Comparison of ENCODE assay signal across 19 cellular contexts in the genomic region with DNA sequence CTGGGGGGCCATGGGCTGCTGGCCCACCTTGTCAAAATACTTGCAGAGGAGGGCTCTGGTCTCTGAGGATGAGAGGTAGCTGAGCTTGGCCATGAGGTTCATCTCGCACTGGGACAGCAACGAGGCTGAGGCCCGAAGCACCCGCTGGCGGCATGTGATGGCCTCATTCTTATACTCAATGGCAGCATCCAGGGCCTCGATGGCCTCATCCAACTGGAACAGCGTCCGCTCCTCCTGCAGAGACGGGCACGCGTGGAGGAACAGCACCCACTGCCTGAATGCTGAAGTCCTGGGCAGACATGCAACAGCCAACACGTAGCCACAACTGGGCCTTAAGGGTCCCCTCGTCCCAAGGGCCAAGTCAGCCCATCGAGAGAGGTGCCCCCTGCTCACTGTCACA. TPM values are rescaled to one million over a fixed set of nuclear protein-coding genes. Genes with fewer than 3 reads are reported as not detected.
"Had no signal": no experiment of that assay in that cellular context is flagged by ENCODE, and none has a peak within 500 bp of the region (broad histone marks: within the 10 kb centered on the region; RNA-seq: fewer than 3 reads in every experiment).

No MANE protein-coding gene starts in this region.

- H3K9ac ChIP-seq: parathyroid adenoma had no signal

- ATAC-seq: body of pancreas; heart right ventricle; left lobe of liver; natural killer cell treated with Interleukin-12 subunit alpha and Interleukin-12 subunit beta and Interleukin-15 and Interleukin-18, amount 100 ng/mL, for 72 hours; right cardiac atrium; T-helper 17 cell had no signal

- H3K79me2 ChIP-seq: parathyroid adenoma had no signal

- H3K9me3 ChIP-seq: body of pancreas, neutrophil, tibial artery had no signal

- DNase-seq: activated B cell treated with CpG ODN at 0.5 μM for 24 hours; activated CD4-positive, alpha-beta T cell treated with anti-CD3 and anti-CD28 coated beads for 36 hours; activated CD4-positive, alpha-beta T cell treated with anti-CD3 and anti-CD28 coated beads, Interleukin-2, amount 50 U/mL, for 48 hours; activated gamma-delta T cell treated with Interleukin-2 at 50 U/mL for 16 hours; body of pancreas; effector CD4-positive, alpha-beta T cell; erythroblast; foreskin fibroblast; heart right ventricle; right cardiac atrium; stimulated activated CD4-positive, alpha-beta T cell treated with anti-CD3 and anti-CD28 coated beads, Interleukin-1b, Interleukin-23, amount 100 ng/mL, for 48 hours; T-helper 17 cell; tibial artery had no signal

- H3K4me3 ChIP-seq: body of pancreas, cardiac muscle cell, heart right ventricle, tibial artery had no signal

- H2AFZ ChIP-seq: parathyroid adenoma had no signal

- H3K27me3 ChIP-seq: body of pancreas, cardiac muscle cell, heart right ventricle, neutrophil, tibial artery had no signal

- H3K27ac ChIP-seq: body of pancreas, cardiac muscle cell, heart right ventricle, neutrophil, parathyroid adenoma, tibial artery had no signal

- H3K4me1 ChIP-seq: body of pancreas, heart right ventricle, parathyroid adenoma, tibial artery had no signal

RNA-seq across cellular contexts. Expression of gene PLIN1, which starts 48.9 kb away (rescaled TPM):
- total RNA-seq: activated T-helper 1 cell treated with anti-CD3 and anti-CD28 coated beads, Interleukin-12 subunit alpha, Interleukin-12 subunit beta, Interleukin-2, Interleukin-4 antibody, amounts not matched to agents 30 ng/mL and 10 ng/mL and 1 ng/mL, durations not matched to agents 14 hours and 24 hours and 36 hours had no signal
